1 cellular context compared by ENCODE assay signal in genomic region chr2:202035941-202036372, GRCh38.
TF ChIP-seq lines count a peak whose summit lies in the region.

No MANE protein-coding gene starts in this region.

TF ChIP-seq in H1, 55 proteins besides CTCF, POLR2A, EP300 and RAD21:
- TF ChIP-seq TCF12 (IDR thresholded peaks at IDR 0.05; ENCODE audit: low read depth, low read length) = no peak
- peak; percentile 41; the same call in 1 of the 2 replicates for TF ChIP-seq POLR2AphosphoS5 (IDR thresholded peaks at IDR 0.05; ENCODE audit: low read depth, low read length)
- TF ChIP-seq ASH2L (IDR thresholded peaks at IDR 0.05; ENCODE audit: low read length) = peak; percentile 42
- no peak for TF ChIP-seq NRF1 (IDR thresholded peaks at IDR 0.05; ENCODE audit: low read depth, low read length)
- no peak for TF ChIP-seq SIX5 (IDR thresholded peaks at IDR 0.05; ENCODE audit: low read depth, low read length)
- no peak for TF ChIP-seq EZH2 (IDR thresholded peaks at IDR 0.05; ENCODE audit: low read depth, low read length, severe bottlenecking)
- TF ChIP-seq ATF2 (IDR thresholded peaks at IDR 0.05; ENCODE audit: low read length) = 0 out of 2 replicates have a peak, but pooled peaks have one; percentile 17
- TF ChIP-seq BCL11A (IDR thresholded peaks at IDR 0.05; ENCODE audit: low read depth in 2 of 2, low read length in 2 of 2) = no peak
